19 cellular contexts compared by ENCODE assay signal in the genomic region with DNA sequence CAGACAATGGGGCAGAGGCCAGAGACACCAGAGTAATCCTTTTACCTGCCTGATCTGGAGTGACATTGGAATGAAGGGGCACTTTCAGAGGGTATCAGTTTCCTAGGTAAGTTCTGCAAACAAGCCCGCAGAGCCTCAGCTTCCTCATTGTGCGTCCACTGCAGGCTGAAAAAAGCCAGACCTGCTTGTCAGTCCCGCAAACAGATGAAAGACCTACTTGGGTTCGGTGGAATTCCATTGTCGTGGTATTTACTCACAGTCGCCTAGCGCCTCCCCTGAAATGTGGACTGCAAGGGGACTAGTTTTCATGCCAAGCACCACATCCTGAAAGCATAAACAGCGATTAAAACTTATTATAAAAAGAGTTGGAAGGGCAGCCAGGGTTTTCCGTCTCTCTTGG.
"Had no signal": no experiment of that assay in that cellular context is flagged by ENCODE, and none has a peak within 500 bp of the region (broad histone marks: within the 10 kb centered on the region; RNA-seq: fewer than 3 reads in every experiment).

No MANE protein-coding gene starts in this region.

- H3K4me1 Mint-ChIP-seq: activated B cell treated with CpG ODN at 0.5 μM for 24 hours; activated CD4-positive, alpha-beta T cell treated with anti-CD3 and anti-CD28 coated beads for 36 hours; activated naive CD8-positive, alpha-beta T cell treated with anti-CD3 and anti-CD28 coated beads for 36 hours; memory B cell; naive thymus-derived CD4-positive, alpha-beta T cell; neural crest cell had no signal

- H3K27ac ChIP-seq: heart right ventricle, prostate gland, spleen, thoracic aorta had no signal

- H3K36me3 ChIP-seq: heart right ventricle, prostate gland, spleen, thoracic aorta had no signal

- H3K9me3 ChIP-seq: prostate gland, thoracic aorta had no signal

- H3K27me3 Mint-ChIP-seq: activated B cell treated with CpG ODN at 0.5 μM for 24 hours; activated naive CD8-positive, alpha-beta T cell treated with anti-CD3 and anti-CD28 coated beads for 36 hours; memory B cell had no signal

- H3K4me3 Mint-ChIP-seq: activated B cell treated with CpG ODN at 0.5 μM for 24 hours; activated CD4-positive, alpha-beta T cell treated with anti-CD3 and anti-CD28 coated beads for 36 hours; activated naive CD8-positive, alpha-beta T cell treated with anti-CD3 and anti-CD28 coated beads for 36 hours; activated T-cell treated with anti-CD3 and anti-CD28 coated beads, Interleukin-2, amount 50 U/mL, for 4 hours; memory B cell; naive thymus-derived CD4-positive, alpha-beta T cell; neural crest cell; T-helper 1 cell treated with Interleukin-12 subunit alpha and Interleukin-12 subunit beta and Interleukin-4 antibody, amounts not matched to agents 30 μg/mL and 1 μg/mL, for 36 hours had no signal

- H3K4me3 ChIP-seq: heart right ventricle, prostate gland, spleen, thoracic aorta had no signal

- H3K36me3 Mint-ChIP-seq: activated naive CD8-positive, alpha-beta T cell treated with anti-CD3 and anti-CD28 coated beads for 36 hours; memory B cell; naive thymus-derived CD4-positive, alpha-beta T cell had no signal

- ATAC-seq: activated CD4-positive, alpha-beta T cell treated with anti-CD3 and anti-CD28 coated beads for 36 hours; activated T-cell treated with anti-CD3 and anti-CD28 coated beads, Interleukin-2, amount 50 U/mL, for 4 hours; heart right ventricle; naive thymus-derived CD4-positive, alpha-beta T cell had no signal

- H3K4me1 ChIP-seq: heart right ventricle, prostate gland, spleen had no signal

- DNase-seq: activated B cell treated with CpG ODN at 0.5 μM for 24 hours; activated CD4-positive, alpha-beta T cell treated with anti-CD3 and anti-CD28 coated beads for 36 hours; activated CD4-positive, alpha-beta T cell treated with anti-CD3 and anti-CD28 coated beads, Interleukin-2, amount 50 U/mL, for 48 hours; activated CD8-positive, alpha-beta memory T cell treated with anti-CD3 and anti-CD28 coated beads, Interleukin-2, amount 50 U/mL, for 48 hours; activated naive CD4-positive, alpha-beta T cell treated with Interleukin-2 at 50 U/mL for 16 hours; activated naive CD8-positive, alpha-beta T cell treated with anti-CD3 and anti-CD28 coated beads for 36 hours; activated T-cell treated with anti-CD3 and anti-CD28 coated beads, Interleukin-2, amount 50 U/mL, for 4 hours; cortex of kidney; heart right ventricle; naive thymus-derived CD4-positive, alpha-beta T cell; spleen; stimulated activated CD4-positive, alpha-beta T cell treated with anti-CD3 and anti-CD28 coated beads, Interleukin-4, amount 100 ng/mL, for 1 hour; stimulated activated naive CD4-positive, alpha-beta T cell; T1000 had no signal

- H3K9me3 Mint-ChIP-seq: activated B cell treated with CpG ODN at 0.5 μM for 24 hours; activated naive CD8-positive, alpha-beta T cell treated with anti-CD3 and anti-CD28 coated beads for 36 hours; activated T-cell treated with anti-CD3 and anti-CD28 coated beads, Interleukin-2, amount 50 U/mL, for 4 hours; memory B cell; neural crest cell; T-helper 1 cell treated with Interleukin-12 subunit alpha and Interleukin-12 subunit beta and Interleukin-4 antibody, amounts not matched to agents 30 μg/mL and 1 μg/mL, for 36 hours had no signal

- H3K27ac Mint-ChIP-seq: activated B cell treated with CpG ODN at 0.5 μM for 24 hours; activated CD4-positive, alpha-beta T cell treated with anti-CD3 and anti-CD28 coated beads for 36 hours; activated naive CD8-positive, alpha-beta T cell treated with anti-CD3 and anti-CD28 coated beads for 36 hours; memory B cell; naive thymus-derived CD4-positive, alpha-beta T cell; T-helper 1 cell treated with Interleukin-12 subunit alpha and Interleukin-12 subunit beta and Interleukin-4 antibody, amounts not matched to agents 30 μg/mL and 1 μg/mL, for 36 hours had no signal
